ENCODE assay signal across 8 cellular contexts in the genomic region with DNA sequence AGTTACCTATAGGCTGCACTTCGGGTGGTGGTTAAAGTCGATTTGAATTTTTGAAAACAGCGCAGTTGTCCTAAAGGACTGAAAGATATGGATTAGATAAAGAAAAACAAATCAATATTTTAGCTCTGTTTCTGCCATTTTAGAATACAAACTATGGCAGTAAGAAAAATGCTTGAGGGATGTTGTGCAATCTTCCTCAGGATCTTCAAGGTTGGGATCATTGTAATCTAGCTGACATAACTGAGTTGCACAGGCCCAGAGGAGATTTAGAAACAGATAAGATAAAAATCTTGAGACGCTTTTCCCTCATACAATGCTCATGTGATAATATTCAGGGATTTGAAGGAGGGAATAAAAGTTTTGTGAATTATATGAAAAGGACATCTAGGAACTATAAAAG. TPM values are rescaled to one million over a fixed set of nuclear protein-coding genes. Genes with fewer than 3 reads are reported as not detected.
A peak's percentile ranks its signal among the peaks of the same experiment; 100 is the strongest.
DNase-seq lines count a peak whose midpoint lies in the region; ATAC-seq, FAIRE-seq and TF ChIP-seq lines count a peak whose summit lies in the region.

No MANE protein-coding gene starts in this region.

- intact Hi-C loops in esophagus muscularis mucosa (cut with DNase I), result loop anchor here (5.0 kb wide), 1 partner anchor 389 kb away; the partner anchor contains the start of gene AIG1
- intact Hi-C loops in sigmoid colon (cut with DNase I), result loop anchor here (5.0 kb wide), 3 partner anchors 61 to 504 kb away; partner anchors contain the start of genes FUCA2, HIVEP2 and LTV1

- H3K4me3 ChIP-seq in Peyer's patch (peak overlapping the region; percentile 56 to 80 (median 74)), esophagus muscularis mucosa (peak overlapping the region; percentile 62 to 88 (median 75)), sigmoid colon (peak overlapping the region; percentile 52 to 88 (median 76))

- 54% methylated on average over 4 of the region's 4 CpGs for WGBS in esophagus muscularis mucosa
- WGBS in sigmoid colon, 2 donors, result 16 to 31% methylated on average over 4 of the region's 4 CpGs

- no peaks in the 10 kb centered on the region for H3K36me3 ChIP-seq in Peyer's patch
- H3K36me3 ChIP-seq in esophagus muscularis mucosa, result peaks cover 0 to 5% (median 0%) of the 10 kb centered on the region in 4 donors
- peaks cover 0 to 6% (median 0%) of the 10 kb centered on the region in 4 donors for H3K36me3 ChIP-seq in sigmoid colon

- H3K27ac ChIP-seq in Peyer's patch (peak overlapping the region in 3 of 4 donors; percentile 71 to 75 (median 71)), esophagus muscularis mucosa (replicated peaks in 1 of 4) (peak overlapping the region; percentile 67 to 82 (median 72)), sigmoid colon (peak overlapping the region; percentile 69 to 79 (median 76))

- no peak for ATAC-seq in HG03095 (IDR thresholded peaks at IDR 0.05; ENCODE audit: unreplicated experiment)

- TF ChIP-seq POLR2A in Peyer's patch (IDR thresholded peaks at IDR 0.05), result no peak
- no peak for TF ChIP-seq POLR2A in esophagus muscularis mucosa (IDR thresholded peaks at IDR 0.05; ENCODE audit: low read depth)
- TF ChIP-seq POLR2A in sigmoid colon (IDR thresholded peaks at IDR 0.05), result no peak

- DNase-seq in GM19239 (ENCODE audit: insufficient read length, low spot score) (no peak), Peyer's patch (no peak), esophagus muscularis mucosa (ENCODE audit: extremely low spot score) (no peak), sigmoid colon (no peak), GM10266 (ENCODE audit: extremely low spot score) (no peak), 8988T (no peak), GDM1 (lab: John Stamatoyannopoulos, UW) (no peak)

- no peaks in the 10 kb centered on the region for H3K9me3 ChIP-seq in Peyer's patch
- H3K9me3 ChIP-seq in esophagus muscularis mucosa, result no peaks in the 10 kb centered on the region
- no peaks in the 10 kb centered on the region for H3K9me3 ChIP-seq in sigmoid colon

- H3K27me3 ChIP-seq in Peyer's patch (no peaks in the 10 kb centered on the region), esophagus muscularis mucosa (no peaks in the 10 kb centered on the region), sigmoid colon (no peaks in the 10 kb centered on the region)

- TF ChIP-seq CTCF in Peyer's patch (IDR thresholded peaks at IDR 0.05) (no peak), esophagus muscularis mucosa (IDR thresholded peaks at IDR 0.05) (no peak), sigmoid colon (IDR thresholded peaks at IDR 0.05) (no peak), GM10266 (IDR thresholded peaks at IDR 0.05; ENCODE audit: control insufficient read depth, insufficient read depth, low read depth, missing control alignments) (no peak)

- FAIRE-seq in GM19239 (lab: Jason Lieb, UNC), result peak; percentile 87

- no peak for TF ChIP-seq EP300 in esophagus muscularis mucosa (IDR thresholded peaks at IDR 0.05)
- TF ChIP-seq EP300 in sigmoid colon (IDR thresholded peaks at IDR 0.05), result no peak

- H3K4me1 ChIP-seq in Peyer's patch (peaks cover 0 to 11% (median 2%) of the 10 kb centered on the region in 4 donors), esophagus muscularis mucosa (peaks cover 17 to 40% (median 36%) of the 10 kb centered on the region in 4 donors), sigmoid colon (peaks cover 0 to 29% (median 20%) of the 10 kb centered on the region in 4 donors)

RNA-seq across cellular contexts. Expression of gene PEX3, which starts 0.9 kb away (rescaled TPM):
- total RNA-seq in Peyer's patch (10 to 100 TPM in 3 of 4 donors, 1 to 10 TPM in 1; 4.1 to 16.6 (median 12.7) TPM), esophagus muscularis mucosa (10 to 100 TPM; 15.1 to 24.1 (median 19.7) TPM), sigmoid colon (10 to 100 TPM; 10.6 to 16.1 (median 12.3) TPM)
- polyA plus RNA-seq in sigmoid colon, result 1 to 10 TPM; 5.1 to 6.5 (median 5.4) TPM

RNA-seq across cellular contexts. Expression of gene ADAT2, which starts 1.0 kb away (rescaled TPM):
- total RNA-seq in Peyer's patch (10 to 100 TPM in 1 of 4 donors, 1 to 10 TPM in 3; 1.7 to 11.3 (median 6.1) TPM), esophagus muscularis mucosa (1 to 10 TPM; 2.4 to 4.0 (median 3.2) TPM), sigmoid colon (1 to 10 TPM; 2.2 to 8.7 (median 2.9) TPM)
- polyA plus RNA-seq in sigmoid colon, result 1 to 10 TPM in 2 of 3 donors, under 1 TPM in 1; 0.60 to 6.0 (median 1.4) TPM

RNA-seq across cellular contexts. Expression of gene FUCA2, which starts 60.0 kb away (rescaled TPM):
- 10 to 100 TPM; 47.3 to 78.8 (median 54.4) TPM for total RNA-seq in Peyer's patch
- 10 to 100 TPM; 17.6 to 27.5 (median 25.8) TPM for total RNA-seq in esophagus muscularis mucosa
- 10 to 100 TPM; 14.9 to 24.3 (median 19.7) TPM for total RNA-seq in sigmoid colon
- 10 to 100 TPM; 16.2 to 51.4 (median 22.7) TPM for polyA plus RNA-seq in sigmoid colon
